Comparison of ENCODE assay signal across 30 cellular contexts in genomic region chr6:116624036-116624805, GRCh38. TPM values are rescaled to one million over a fixed set of nuclear protein-coding genes. Genes with fewer than 3 reads are reported as not detected.
DNase-seq lines count a peak whose midpoint lies in the region; ATAC-seq and TF ChIP-seq lines count a peak whose summit lies in the region.
"Had no signal": no experiment of that assay in that cellular context is flagged by ENCODE, and none has a peak within 500 bp of the region (broad histone marks: within the 10 kb centered on the region; RNA-seq: fewer than 3 reads in every experiment).

No MANE protein-coding gene starts in this region.

- CTCF ChIA-PET in HEK293 (lab: Yijun Ruan, JAX) (interaction anchor here (0.6 to 2.3 kb wide), 5 partner anchors 17 to 406 kb away, joined by 3 to 5 read pairs (median 3); no protein-coding TSS in a partner anchor), mammary epithelial cell (lab: Charles Lee; ENCODE audit: low non-redundant PET) (interaction anchor here (1.0 kb wide), 1 partner anchor 8 kb away, joined by 5 read pairs; the partner anchor contains the start of gene RSPH4A)
- CTCF ChIA-PET in activated CD8-positive, alpha-beta T cell treated with anti-CD3 and anti-CD28 coated beads, Interleukin-2, amount 10 ng/mL, durations not matched to agents 7 days and 5 days (lab: Charles Lee), result interaction anchor here (0.7 to 1.9 kb wide), 4 partner anchors 11 to 337 kb away, joined by 3 to 6 read pairs (median 5); no protein-coding TSS in a partner anchor

- no peak overlapping the region for H3K4me3 ChIP-seq in HEK293 (ENCODE audit: low read depth, low read length)
- H3K4me3 ChIP-seq in mammary epithelial cell (replicated peaks in 1 of 3; ENCODE audit: insufficient read depth in 1 of 3, low read depth in 2 of 3, low read length in 3 of 3), result no peak overlapping the region
- H3K4me3 ChIP-seq: cardiac muscle cell, GM23338, psoas muscle, SJCRH30, tibial nerve had no signal

- no peak overlapping the region for H2AFZ ChIP-seq in mammary epithelial cell (ENCODE audit: low read depth, low read length)
- H2AFZ ChIP-seq: GM23338 had no signal

- no peak overlapping the region for H3K27ac ChIP-seq in HEK293 (ENCODE audit: extremely low read depth, low read depth, low read length)
- H3K27ac ChIP-seq in mammary epithelial cell (ENCODE audit: insufficient read depth, low read depth, low read length), result no peak overlapping the region
- H3K27ac ChIP-seq: cardiac muscle cell, KMS-11, psoas muscle, SJCRH30, tibial nerve had no signal

- no peaks in the 10 kb centered on the region for H3K36me3 Mint-ChIP-seq in activated CD8-positive, alpha-beta T cell treated with anti-CD3 and anti-CD28 coated beads, Interleukin-2, amount 10 ng/mL, durations not matched to agents 7 days and 5 days (ENCODE audit: low read depth)
- H3K36me3 Mint-ChIP-seq: activated naive CD8-positive, alpha-beta T cell; WTC11 had no signal

- ATAC-seq in activated CD8-positive, alpha-beta T cell treated with anti-CD3 and anti-CD28 coated beads, Interleukin-2, amount 10 ng/mL, durations not matched to agents 7 days and 5 days, result no peak
- ATAC-seq in HG02970 (IDR thresholded peaks at IDR 0.05; ENCODE audit: low FRiP score, unreplicated experiment), result no peak
- ATAC-seq: GM23338; naive thymus-derived CD4-positive, alpha-beta T cell; psoas muscle; WTC11 had no signal

- POLR2A ChIA-PET in HEK293 (lab: Yijun Ruan, JAX), result interaction anchor here (0.6 to 1.3 kb wide), 2 partner anchors 8 to 53 kb away, joined by 3 to 5 read pairs; partner anchors contain the start of genes RSPH4A and RWDD1
- POLR2A ChIA-PET in activated CD8-positive, alpha-beta T cell treated with anti-CD3 and anti-CD28 coated beads, Interleukin-2, amount 10 ng/mL, durations not matched to agents 7 days and 5 days (lab: Charles Lee), result no interaction called here

- 38% methylated on average over 3 of the region's 3 CpGs for WGBS in mammary epithelial cell (ENCODE audit: low coverage, missing lambda C conversion rate)

- in situ Hi-C loops in mammary epithelial cell (cut with MboI; ENCODE audit: low sequenced_read_pairs in 2 of 2), result no loop called here

- H3K27ac Mint-ChIP-seq in activated CD8-positive, alpha-beta T cell treated with anti-CD3 and anti-CD28 coated beads, Interleukin-2, amount 10 ng/mL, durations not matched to agents 7 days and 5 days, result no peak overlapping the region
- H3K27ac Mint-ChIP-seq: activated CD4-positive, alpha-beta T cell treated with anti-CD3 and anti-CD28 coated beads, Interleukin-2, amount 10 ng/mL, durations not matched to agents 24 days and 14 days; activated naive CD8-positive, alpha-beta T cell; GM23338; naive thymus-derived CD4-positive, alpha-beta T cell; WTC11 had no signal

- H3K9me3 Mint-ChIP-seq in activated CD8-positive, alpha-beta T cell treated with anti-CD3 and anti-CD28 coated beads, Interleukin-2, amount 10 ng/mL, durations not matched to agents 7 days and 5 days (ENCODE audit: insufficient read depth), result no peaks in the 10 kb centered on the region
- H3K9me3 Mint-ChIP-seq: activated CD4-positive, alpha-beta T cell treated with anti-CD3 and anti-CD28 coated beads, Interleukin-2, amount 10 ng/mL, durations not matched to agents 24 days and 14 days; GM23338; WTC11 had no signal

- peak; percentile 51 for DNase-seq in DMS53 treated with DMSO at 0.1 percent for 48 hours (lab: John Stamatoyannopoulos, UW; ENCODE audit: unreplicated experiment)
- DNase-seq in mammary epithelial cell, result peak; percentile 29
- peak; percentile 26 for DNase-seq in kidney tubule cell (ENCODE audit: low spot score)
- DNase-seq in activated CD8-positive, alpha-beta T cell treated with anti-CD3 and anti-CD28 coated beads, Interleukin-2, amount 10 ng/mL, durations not matched to agents 7 days and 5 days, result no peak
- DNase-seq in stimulated activated naive CD4-positive, alpha-beta T cell (lab: John Stamatoyannopoulos, UW), result no peak
- DNase-seq: activated CD4-positive, alpha-beta T cell treated with anti-CD3 and anti-CD28 coated beads, Interleukin-2, amount 10 ng/mL, durations not matched to agents 24 days and 14 days; activated effector memory CD4-positive, alpha-beta T cell treated with anti-CD3 and anti-CD28 coated beads, Interleukin-2, amount 50 U/mL, for 16 hours; activated T-cell treated with anti-CD3 and anti-CD28 coated beads, Interleukin-2, amount 50 U/mL, for 1 hour; aorta; C1 segment of cervical spinal cord; COR-L47; DMS79 treated with DMSO at 0.1 percent for 48 hours; effector CD4-positive, alpha-beta T cell; GDM1; midbrain; naive thymus-derived CD4-positive, alpha-beta T cell; NCI-H1930; nucleus accumbens; psoas muscle; SJCRH30; stimulated activated CD4-positive, alpha-beta T cell treated with anti-CD3 and anti-CD28 coated beads, Interleukin-4, amount 100 ng/mL, for 24 hours; T1000 had no signal

- no peaks in the 10 kb centered on the region for H4K20me1 ChIP-seq in mammary epithelial cell (ENCODE audit: insufficient read depth, low read length)

- no peaks in the 10 kb centered on the region for H3K4me1 Mint-ChIP-seq in activated CD8-positive, alpha-beta T cell treated with anti-CD3 and anti-CD28 coated beads, Interleukin-2, amount 10 ng/mL, durations not matched to agents 7 days and 5 days (ENCODE audit: low read depth)
- H3K4me1 Mint-ChIP-seq: activated CD4-positive, alpha-beta T cell treated with anti-CD3 and anti-CD28 coated beads, Interleukin-2, amount 10 ng/mL, durations not matched to agents 24 days and 14 days; GM23338; WTC11 had no signal

- TF ChIP-seq CTCF in HEK293 (tag by site-specific recombination; IDR thresholded peaks at IDR 0.05) (no peak), mammary epithelial cell (conservative IDR thresholded peaks at IDR 0.05 in 1 of 2, IDR thresholded peaks at IDR 0.05 in 1 of 2; ENCODE audit: extremely low read depth in 1 of 2, insufficient read depth in 1 of 2, low read depth in 1 of 2, low read length in 2 of 2) (no peak)

- H3K9ac ChIP-seq in mammary epithelial cell (ENCODE audit: insufficient read depth, low read length), result no peak overlapping the region
- H3K9ac ChIP-seq: KMS-11 had no signal

- BruUV-seq in mammary epithelial cell (replicated peaks; lab: Mats Ljungman, UMichigan), result no TSS peak

- peaks cover 3% of the 10 kb centered on the region for H3K27me3 Mint-ChIP-seq in activated CD8-positive, alpha-beta T cell treated with anti-CD3 and anti-CD28 coated beads, Interleukin-2, amount 10 ng/mL, durations not matched to agents 7 days and 5 days (ENCODE audit: low read depth)
- H3K27me3 Mint-ChIP-seq: activated naive CD8-positive, alpha-beta T cell had no signal

- no peak overlapping the region for H3K4me2 ChIP-seq in mammary epithelial cell (ENCODE audit: insufficient read depth, low read depth, low read length)
- H3K4me2 ChIP-seq: GM23338, KMS-11 had no signal

- intact Hi-C loops in mammary epithelial cell (cut with micrococcal nuclease), result no loop called here

- H3K36me3 ChIP-seq in HEK293 (ENCODE audit: control insufficient read depth in 2 of 2, insufficient read depth in 1 of 2, low read length in 2 of 2) (peaks cover 0 to 8% of the 10 kb centered on the region in 2 experiments; a peak in 1 of 3 replicates), mammary epithelial cell (ENCODE audit: insufficient read depth, low read length) (no peaks in the 10 kb centered on the region)
- H3K36me3 ChIP-seq: cardiac muscle cell, SJCRH30, tibial nerve had no signal

- H3K4me3 Mint-ChIP-seq in activated CD8-positive, alpha-beta T cell treated with anti-CD3 and anti-CD28 coated beads, Interleukin-2, amount 10 ng/mL, durations not matched to agents 7 days and 5 days, result no peak overlapping the region
- H3K4me3 Mint-ChIP-seq: activated CD4-positive, alpha-beta T cell treated with anti-CD3 and anti-CD28 coated beads, Interleukin-2, amount 10 ng/mL, durations not matched to agents 24 days and 14 days; activated naive CD8-positive, alpha-beta T cell; GM23338; naive thymus-derived CD4-positive, alpha-beta T cell; WTC11 had no signal

- H3K9me3 ChIP-seq in HEK293 (ENCODE audit: control insufficient read depth, insufficient read depth, low read depth, low read length) (no peaks in the 10 kb centered on the region), mammary epithelial cell (replicated peaks; ENCODE audit: insufficient read depth, low read length) (no peaks in the 10 kb centered on the region)
- H3K9me3 ChIP-seq: psoas muscle, SJCRH30, tibial nerve had no signal

- no peaks in the 10 kb centered on the region for H3K4me1 ChIP-seq in HEK293 (ENCODE audit: control insufficient read depth, insufficient read depth, low read length)
- H3K4me1 ChIP-seq in mammary epithelial cell (ENCODE audit: insufficient read depth, low read length), result no peaks in the 10 kb centered on the region
- H3K4me1 ChIP-seq: psoas muscle, SJCRH30, tibial nerve had no signal

- dilution Hi-C loops in mammary epithelial cell (cut with HindIII; ENCODE audit: low sequenced_read_pairs), result no loop called here

- H3K79me2 ChIP-seq in mammary epithelial cell (ENCODE audit: insufficient read depth, low read length), result no peaks in the 10 kb centered on the region

- no peaks in the 10 kb centered on the region for H3K27me3 ChIP-seq in mammary epithelial cell (ENCODE audit: insufficient read depth, low read length)
- H3K27me3 ChIP-seq: cardiac muscle cell, SJCRH30, tibial nerve had no signal

TF ChIP-seq in HEK293, 187 proteins besides CTCF, POLR2A, EP300 and RAD21 (continues in another document):
- TF ChIP-seq ZNF350 (tag by site-specific recombination; IDR thresholded peaks at IDR 0.05), result peak; percentile 62; the same call in 1 of the 2 replicates

RNA-seq across cellular contexts. Expression of gene RSPH4A, which starts 7.9 kb away (rescaled TPM):
- total RNA-seq in mammary epithelial cell, result under 1 TPM in 1 of 2 donors, not detected in 1; 0.33 TPM
- polyA plus RNA-seq in mammary epithelial cell, result 0.09 TPM
- polyA minus RNA-seq in mammary epithelial cell, result not detected
- under 1 TPM; 0.18 to 0.29 TPM for total RNA-seq in activated CD8-positive, alpha-beta T cell treated with anti-CD3 and anti-CD28 coated beads, Interleukin-2, amount 10 ng/mL, durations not matched to agents 7 days and 5 days
- polyA plus RNA-seq: naive thymus-derived CD4-positive, alpha-beta T cell had no signal

RNA-seq across cellular contexts. Expression of gene ZUP1, which starts 44.3 kb away (rescaled TPM):
- 10 to 100 TPM; 18.7 to 20.0 TPM for total RNA-seq in mammary epithelial cell
- 7.0 TPM for polyA plus RNA-seq in mammary epithelial cell
- 8.4 TPM for polyA minus RNA-seq in mammary epithelial cell
- total RNA-seq in activated CD8-positive, alpha-beta T cell treated with anti-CD3 and anti-CD28 coated beads, Interleukin-2, amount 10 ng/mL, durations not matched to agents 7 days and 5 days, result 10 to 100 TPM; 19.1 to 22.5 TPM

RNA-seq across cellular contexts. Expression of gene RWDD1, which starts 52.9 kb away (rescaled TPM):
- 10 to 100 TPM; 27.0 to 44.7 TPM for total RNA-seq in mammary epithelial cell
- polyA plus RNA-seq in mammary epithelial cell, result 29.8 TPM
- polyA minus RNA-seq in mammary epithelial cell, result 0.47 TPM
- total RNA-seq in activated CD8-positive, alpha-beta T cell treated with anti-CD3 and anti-CD28 coated beads, Interleukin-2, amount 10 ng/mL, durations not matched to agents 7 days and 5 days, result 10 to 100 TPM; 39.8 to 45.2 TPM

RNA-seq across cellular contexts. Expression of gene KPNA5, which starts 56.8 kb away (rescaled TPM):
- total RNA-seq in mammary epithelial cell, result 1 to 10 TPM; 4.8 to 7.5 TPM
- 1.2 TPM for polyA plus RNA-seq in mammary epithelial cell
- polyA minus RNA-seq in mammary epithelial cell, result 0.98 TPM
- total RNA-seq in activated CD8-positive, alpha-beta T cell treated with anti-CD3 and anti-CD28 coated beads, Interleukin-2, amount 10 ng/mL, durations not matched to agents 7 days and 5 days, result 10 to 100 TPM in 1 of 2 experiments, 1 to 10 TPM in 1; 9.8 to 11.0 TPM

Comparison
In these comparisons a context has a peak if more than half of its experiments do, and no peak if none do; other contexts are left out.
1. DNase-seq: peak in DMS53 treated with DMSO at 0.1 percent for 48 hours (single experiment), mammary epithelial cell (single experiment) and kidney tubule cell (single experiment); none in activated CD8-positive, alpha-beta T cell treated with anti-CD3 and anti-CD28 coated beads, Interleukin-2, amount 10 ng/mL, durations not matched to agents 7 days and 5 days (single experiment) and stimulated activated naive CD4-positive, alpha-beta T cell (0 of 6).